16 cellular contexts compared by ENCODE assay signal in genomic region chr14:64844272-64844671, GRCh38. TPM values are rescaled to one million over a fixed set of nuclear protein-coding genes. Genes with fewer than 3 reads are reported as not detected.
A peak's percentile ranks its signal among the peaks of the same experiment; 100 is the strongest.
DNase-seq lines count a peak whose midpoint lies in the region; ATAC-seq and TF ChIP-seq lines count a peak whose summit lies in the region.
"Had no signal": no experiment of that assay in that cellular context is flagged by ENCODE, and none has a peak within 500 bp of the region (broad histone marks: within the 10 kb centered on the region; RNA-seq: fewer than 3 reads in every experiment).

No MANE protein-coding gene starts in this region.

- no peak overlapping the region for H3K4me3 Mint-ChIP-seq in activated T-helper 2 cell treated with anti-CD3 and anti-CD28 coated beads, Interferon-gamma antibody, Interleukin-2, Interleukin-4, amounts not matched to agents 10 μg/mL and 5 μg/mL and 100 μg/mL, durations not matched to agents 14 hours and 24 hours and 36 hours (ENCODE audit: low read depth)
- H3K4me3 Mint-ChIP-seq: activated naive CD4-positive, alpha-beta T cell treated with anti-CD3 and anti-CD28 coated beads for 36 hours had no signal

- no peaks in the 10 kb centered on the region for H3F3A ChIP-seq in SU-DHL-6 (ENCODE audit: insufficient read depth)

- H3K27me3 ChIP-seq in SU-DHL-6 (ENCODE audit: low read length): no peaks in the 10 kb centered on the region
- peaks cover 22% of the 10 kb centered on the region for H3K27me3 ChIP-seq in HAP-1 (ENCODE audit: low read depth)
- peaks cover 7% of the 10 kb centered on the region; the same call in 1 of the 2 replicates for H3K27me3 ChIP-seq in SJCRH30

- ATAC-seq in GM18505 (IDR thresholded peaks at IDR 0.05; ENCODE audit: unreplicated experiment): peak; percentile 84
- ATAC-seq in GM21576 (IDR thresholded peaks at IDR 0.05; ENCODE audit: unreplicated experiment): peak; percentile 88
- ATAC-seq in HG03469 (IDR thresholded peaks at IDR 0.05; ENCODE audit: unreplicated experiment): peak; percentile 77
- ATAC-seq: lower lobe of right lung; stimulated activated naive CD8-positive, alpha-beta T cell treated with anti-CD3 and anti-CD28 coated beads, Interleukin-15, Interleukin-2, amounts not matched to agents 100 U/mL and 50 U/mL, for 24 hours had no signal

- H3K4me2 ChIP-seq in SU-DHL-6 (ENCODE audit: low read depth, low read length, poor library complexity, severe bottlenecking): peak overlapping the region; percentile 19

- H3K27me3 Mint-ChIP-seq in activated T-helper 2 cell treated with anti-CD3 and anti-CD28 coated beads, Interferon-gamma antibody, Interleukin-2, Interleukin-4, amounts not matched to agents 10 μg/mL and 5 μg/mL and 100 μg/mL, durations not matched to agents 14 hours and 24 hours and 36 hours (ENCODE audit: low read depth): peaks cover 37% of the 10 kb centered on the region

- no peaks in the 10 kb centered on the region for H3K9me3 Mint-ChIP-seq in activated T-helper 2 cell treated with anti-CD3 and anti-CD28 coated beads, Interferon-gamma antibody, Interleukin-2, Interleukin-4, amounts not matched to agents 10 μg/mL and 5 μg/mL and 100 μg/mL, durations not matched to agents 14 hours and 24 hours and 36 hours
- H3K9me3 Mint-ChIP-seq: activated naive CD4-positive, alpha-beta T cell treated with anti-CD3 and anti-CD28 coated beads for 36 hours had no signal

- in situ Hi-C loops in HAP-1 (cut with MboI; ENCODE audit: low sequenced_read_pairs): no loop called here

- H3K4me1 ChIP-seq in HAP-1: no peaks in the 10 kb centered on the region
- H3K4me1 ChIP-seq in SJCRH30: peaks cover 4% of the 10 kb centered on the region; the same call in 1 of the 2 replicates
- H3K4me1 ChIP-seq: lower lobe of right lung had no signal

- H3K4me1 Mint-ChIP-seq in activated T-helper 2 cell treated with anti-CD3 and anti-CD28 coated beads, Interferon-gamma antibody, Interleukin-2, Interleukin-4, amounts not matched to agents 10 μg/mL and 5 μg/mL and 100 μg/mL, durations not matched to agents 14 hours and 24 hours and 36 hours (ENCODE audit: low read depth): peaks cover 5% of the 10 kb centered on the region

- no peak overlapping the region for H2AFZ ChIP-seq in SU-DHL-6 (ENCODE audit: low read depth, low read length, severe bottlenecking)

- H3K27ac ChIP-seq in SU-DHL-6 (ENCODE audit: low read depth, low read length) (no peak overlapping the region), SJCRH30 (no peak overlapping the region)
- H3K27ac ChIP-seq: lower lobe of right lung had no signal

- TF ChIP-seq POLR2A in GM18505 (IDR thresholded peaks at IDR 0.05; ENCODE audit: borderline replicate concordance, extremely low read depth, insufficient read depth, insufficient read length): no peak

- intact Hi-C loops in activated T-helper 2 cell treated with anti-CD3 and anti-CD28 coated beads, Interferon-gamma antibody, Interleukin-2, Interleukin-4, amounts not matched to agents 10 μg/mL and 5 μg/mL and 100 μg/mL, durations not matched to agents 14 hours and 24 hours and 36 hours (cut with micrococcal nuclease): no loop called here

- no peaks in the 10 kb centered on the region for H3K79me2 ChIP-seq in SU-DHL-6 (ENCODE audit: insufficient read depth, low read length)

- DNase-seq in HAP-1 (ENCODE audit: low spot score in 2 of 2) (no peak), C1 segment of cervical spinal cord (lab: John Stamatoyannopoulos, UW) (no peak), SJCRH30 (no peak)
- DNase-seq in activated T-helper 2 cell treated with anti-CD3 and anti-CD28 coated beads, Interferon-gamma antibody, Interleukin-2, Interleukin-4, amounts not matched to agents 10 μg/mL and 5 μg/mL and 100 μg/mL, durations not matched to agents 14 hours and 24 hours and 36 hours (ENCODE audit: low spot score): no peak
- DNase-seq: activated naive CD4-positive, alpha-beta T cell treated with anti-CD3 and anti-CD28 coated beads for 36 hours; hippocampal formation; lower lobe of right lung; NCI-H2029; occipital lobe; stimulated activated CD4-positive, alpha-beta T cell treated with anti-CD3 and anti-CD28 coated beads, Interleukin-1b, Interleukin-23, amount 100 ng/mL, for 48 hours; stimulated activated naive CD8-positive, alpha-beta T cell treated with anti-CD3 and anti-CD28 coated beads, Interleukin-15, Interleukin-2, amounts not matched to agents 100 U/mL and 50 U/mL, for 24 hours had no signal

- no peak overlapping the region for H3K27ac Mint-ChIP-seq in activated T-helper 2 cell treated with anti-CD3 and anti-CD28 coated beads, Interferon-gamma antibody, Interleukin-2, Interleukin-4, amounts not matched to agents 10 μg/mL and 5 μg/mL and 100 μg/mL, durations not matched to agents 14 hours and 24 hours and 36 hours
- H3K27ac Mint-ChIP-seq: activated naive CD4-positive, alpha-beta T cell treated with anti-CD3 and anti-CD28 coated beads for 36 hours had no signal

- no peak overlapping the region for H3K4me3 ChIP-seq in SU-DHL-6 (ENCODE audit: insufficient read depth, low read length, poor library complexity, severe bottlenecking)
- H3K4me3 ChIP-seq in HAP-1: no peak overlapping the region
- no peak overlapping the region for H3K4me3 ChIP-seq in SJCRH30
- H3K4me3 ChIP-seq: lower lobe of right lung had no signal

- H4K20me1 ChIP-seq in SU-DHL-6 (ENCODE audit: low read depth, low read length): no peaks in the 10 kb centered on the region

- H3K9me3 ChIP-seq in SU-DHL-6 (ENCODE audit: insufficient read depth, low read length): no peaks in the 10 kb centered on the region
- H3K9me3 ChIP-seq in HAP-1: no peaks in the 10 kb centered on the region
- no peaks in the 10 kb centered on the region for H3K9me3 ChIP-seq in SJCRH30 (replicated peaks)
- H3K9me3 ChIP-seq: lower lobe of right lung had no signal

- H3K36me3 ChIP-seq in SU-DHL-6 (ENCODE audit: low read length) (no peaks in the 10 kb centered on the region), HAP-1 (replicated peaks) (no peaks in the 10 kb centered on the region), SJCRH30 (no peaks in the 10 kb centered on the region)
- H3K36me3 ChIP-seq: lower lobe of right lung had no signal

- no peak for TF ChIP-seq CTCF in SU-DHL-6 (IDR thresholded peaks at IDR 0.05; ENCODE audit: insufficient read depth, low read length, poor library complexity, severe bottlenecking)

- H3K9me2 ChIP-seq in SU-DHL-6 (replicated peaks; ENCODE audit: insufficient read depth, low read length): no peaks in the 10 kb centered on the region

- no peak overlapping the region for H3K9ac ChIP-seq in SU-DHL-6 (ENCODE audit: low read length)

- no peaks in the 10 kb centered on the region for H3K36me3 Mint-ChIP-seq in activated T-helper 2 cell treated with anti-CD3 and anti-CD28 coated beads, Interferon-gamma antibody, Interleukin-2, Interleukin-4, amounts not matched to agents 10 μg/mL and 5 μg/mL and 100 μg/mL, durations not matched to agents 14 hours and 24 hours and 36 hours (ENCODE audit: low read depth)

RNA-seq across cellular contexts. Expression of gene SPTB, which starts 35.4 kb away (rescaled TPM):
- 0.02 and 0.05 TPM in 2 replicates for total RNA-seq in activated T-helper 2 cell treated with anti-CD3 and anti-CD28 coated beads, Interferon-gamma antibody, Interleukin-2, Interleukin-4, amounts not matched to agents 10 μg/mL and 5 μg/mL and 100 μg/mL, durations not matched to agents 14 hours and 24 hours and 36 hours
- 1.4 TPM in 2 replicates for total RNA-seq in SJCRH30 (2014; rRNA removed; shearing (Covaris generic))
- total RNA-seq: T-helper 2 cell treated with Interferon-gamma antibody and Interleukin-4, amounts not matched to agents 100 ng/mL and 5 ng/mL, for 36 hours had no signal
